Comparison of ENCODE assay signal across 25 cellular contexts in genomic region chr7:79980376-79980775, GRCh38.
"Had no signal": no experiment of that assay in that cellular context is flagged by ENCODE, and none has a peak within 500 bp of the region (broad histone marks: within the 10 kb centered on the region; RNA-seq: fewer than 3 reads in every experiment).

No MANE protein-coding gene starts in this region.

- DNase-seq: activated CD4-positive, alpha-beta memory T cell treated with anti-CD3 and anti-CD28 coated beads for 36 hours; activated CD4-positive, alpha-beta T cell treated with anti-CD3 and anti-CD28 coated beads for 1 hour; activated CD4-positive, alpha-beta T cell treated with anti-CD3 and anti-CD28 coated beads, Interleukin-2, amount 10 ng/mL, durations not matched to agents 7 days and 5 days; activated CD8-positive, alpha-beta memory T cell treated with anti-CD3 and anti-CD28 coated beads for 24 hours; activated gamma-delta T cell; activated naive CD4-positive, alpha-beta T cell treated with anti-CD3 and anti-CD28 coated beads for 36 hours; activated naive CD8-positive, alpha-beta T cell treated with anti-CD3 and anti-CD28 coated beads for 36 hours; activated T-cell treated with anti-CD3 and anti-CD28 coated beads for 4 hours; activated T-cell treated with anti-CD3 and anti-CD28 coated beads, Interleukin-2, amount 50 U/mL, for 48 hours; adrenal gland; aorta; central memory CD4-positive, alpha-beta T cell; KG1; NCI-H1048; NCI-H146; NCI-H187 treated with DMSO at 0.1 percent for 48 hours; NCI-H2081 treated with DMSO at 0.1 percent for 48 hours; NCI-H2171; NCI-H345; NCI-H510A; NCI-H526 treated with DMSO at 0.1 percent for 48 hours; NCI-H82 had no signal

- H3K4me1 ChIP-seq: adrenal gland had no signal

- ATAC-seq: activated T-helper 17 cell treated with anti-CD3 and anti-CD28 coated beads, Interleukin-2, amount 50 U/mL, for 72 hours; Right ventricle myocardium inferior; WTC11 had no signal

- H3K4me3 ChIP-seq: adrenal gland had no signal

- H3K36me3 ChIP-seq: adrenal gland had no signal

- H3K9me3 ChIP-seq: adrenal gland had no signal

- H3K27ac ChIP-seq: adrenal gland had no signal
